In the genomic region with DNA sequence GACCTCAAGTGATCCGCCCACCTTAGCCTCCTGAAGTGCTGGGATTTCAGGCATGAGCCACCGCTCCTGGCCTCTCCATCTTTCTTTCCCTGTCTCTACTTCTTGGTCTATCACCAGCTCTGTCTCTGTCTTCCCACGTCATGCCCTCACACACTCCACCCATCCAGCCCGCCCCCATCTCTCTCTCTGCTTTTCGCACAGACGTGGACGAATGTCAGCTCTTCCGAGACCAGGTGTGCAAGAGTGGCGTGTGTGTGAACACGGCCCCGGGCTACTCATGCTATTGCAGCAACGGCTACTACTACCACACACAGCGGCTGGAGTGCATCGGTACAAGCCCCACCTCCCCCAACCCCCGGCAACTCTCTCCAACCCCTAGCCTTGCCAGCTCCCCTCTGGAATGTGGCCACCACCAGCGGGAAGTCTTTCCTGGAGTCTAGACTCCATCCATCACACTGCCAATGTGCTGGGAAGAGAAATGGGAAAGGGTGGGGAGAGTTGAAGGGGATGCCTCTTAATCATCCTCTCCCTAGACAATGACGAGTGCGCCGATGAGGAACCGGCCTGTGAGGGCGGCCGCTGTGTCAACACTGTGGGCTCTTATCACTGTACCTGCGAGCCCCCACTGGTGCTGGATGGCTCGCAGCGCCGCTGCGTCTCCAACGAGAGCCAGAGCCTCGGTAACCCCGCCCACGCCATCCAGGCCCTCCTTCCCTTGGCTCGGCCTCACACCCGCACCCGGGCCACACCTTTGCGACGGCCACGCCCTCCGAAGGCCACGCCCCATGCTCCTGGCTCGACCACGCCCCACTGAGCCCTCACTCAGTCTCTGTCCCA, we compare ENCODE assay signal across 9 cellular contexts. TPM values are rescaled to one million over a fixed set of nuclear protein-coding genes. Genes with fewer than 3 reads are reported as not detected.
DNase-seq lines count a peak whose midpoint lies in the region; ATAC-seq and TF ChIP-seq lines count a peak whose summit lies in the region.
"Had no signal": no experiment of that assay in that cellular context is flagged by ENCODE, and none has a peak within 500 bp of the region (broad histone marks: within the 10 kb centered on the region; RNA-seq: fewer than 3 reads in every experiment).

No MANE protein-coding gene starts in this region.

- H3K4me3 ChIP-seq in NB4 (ENCODE audit: low read depth, low read length) (no peak overlapping the region), iPS-15b (ENCODE audit: low read depth, low read length) (peak overlapping the region; percentile 63)
- H3K4me3 ChIP-seq: heart left ventricle had no signal

- peaks cover 35% of the 10 kb centered on the region for H3K36me3 Mint-ChIP-seq in activated T-cell treated with anti-CD3 and anti-CD28 coated beads, Interleukin-2, amount 50 U/mL, for 4 hours (ENCODE audit: insufficient read depth)

- no peaks in the 10 kb centered on the region for H3K9me3 ChIP-seq in iPS-15b (ENCODE audit: control insufficient read depth, insufficient read depth, low read length)
- H3K9me3 ChIP-seq: heart left ventricle had no signal

- DNase-seq in COLO829 (ENCODE audit: low spot score): peak; percentile 81
- DNase-seq in NB4 (ENCODE audit: low read depth): peak; percentile 49
- DNase-seq in SW480 (ENCODE audit: low spot score): peak; percentile 96
- DNase-seq in HCEC 1CT: no peak
- no peak for DNase-seq in DMS53 (lab: John Stamatoyannopoulos, UW)
- no peak for DNase-seq in GM19238 (ENCODE audit: insufficient read length, low spot score)
- no peak for DNase-seq in activated T-cell treated with anti-CD3 and anti-CD28 coated beads, Interleukin-2, amount 50 U/mL, for 4 hours

- no peaks in the 10 kb centered on the region for H3K27me3 Mint-ChIP-seq in activated T-cell treated with anti-CD3 and anti-CD28 coated beads, Interleukin-2, amount 50 U/mL, for 4 hours (ENCODE audit: low read depth)

- H3K4me1 Mint-ChIP-seq in activated T-cell treated with anti-CD3 and anti-CD28 coated beads, Interleukin-2, amount 50 U/mL, for 4 hours (ENCODE audit: low read depth): peaks cover 11% of the 10 kb centered on the region

- no peak overlapping the region for H3K9ac ChIP-seq in iPS-15b (ENCODE audit: low read depth, low read length)

- H3K4me3 Mint-ChIP-seq in activated T-cell treated with anti-CD3 and anti-CD28 coated beads, Interleukin-2, amount 50 U/mL, for 4 hours: no peak overlapping the region

- H3K9me3 Mint-ChIP-seq in activated T-cell treated with anti-CD3 and anti-CD28 coated beads, Interleukin-2, amount 50 U/mL, for 4 hours: no peaks in the 10 kb centered on the region

- TF ChIP-seq POLR2A in NB4 (IDR thresholded peaks at IDR 0.05; ENCODE audit: extremely low read depth, insufficient read length): no peak

- no peaks in the 10 kb centered on the region for H3K27me3 ChIP-seq in iPS-15b (ENCODE audit: control insufficient read depth, insufficient read depth, low read length)
- H3K27me3 ChIP-seq: heart left ventricle had no signal

- H3K36me3 ChIP-seq in iPS-15b (ENCODE audit: control insufficient read depth, insufficient read depth, low read length): peaks cover 16% of the 10 kb centered on the region

- no peak for ATAC-seq in activated T-cell treated with anti-CD3 and anti-CD28 coated beads, Interleukin-2, amount 50 U/mL, for 4 hours

- H3K4me1 ChIP-seq in iPS-15b (ENCODE audit: control insufficient read depth, insufficient read depth, low read length): no peaks in the 10 kb centered on the region

- no peak for TF ChIP-seq CTCF in NB4 (IDR thresholded peaks at IDR 0.05; ENCODE audit: low read depth, low read length)

RNA-seq across cellular contexts. Expression of a gene that starts 22.5 kb away (rescaled TPM):
- 100 to 1,000 TPM; 210 to 251 (median 213) TPM for total RNA-seq in activated T-cell treated with anti-CD3 and anti-CD28 coated beads, Interleukin-2, amount 50 U/mL, for 4 hours

RNA-seq across cellular contexts. Expression of a gene that starts 46.9 kb away (rescaled TPM):
- 10 to 100 TPM; 80.1 to 86.1 (median 84.8) TPM for total RNA-seq in activated T-cell treated with anti-CD3 and anti-CD28 coated beads, Interleukin-2, amount 50 U/mL, for 4 hours

Comparison
In these comparisons a context has a peak if more than half of its experiments do, and no peak if none do; other contexts are left out.
1. DNase-seq: peak in COLO829 (single experiment), NB4 (single experiment) and SW480 (single experiment); none in HCEC 1CT (single experiment), DMS53 (single experiment), GM19238 (single experiment) and activated T-cell treated with anti-CD3 and anti-CD28 coated beads, Interleukin-2, amount 50 U/mL, for 4 hours (single experiment).